Comparison of ENCODE assay signal across 1 cellular context in the genomic region with DNA sequence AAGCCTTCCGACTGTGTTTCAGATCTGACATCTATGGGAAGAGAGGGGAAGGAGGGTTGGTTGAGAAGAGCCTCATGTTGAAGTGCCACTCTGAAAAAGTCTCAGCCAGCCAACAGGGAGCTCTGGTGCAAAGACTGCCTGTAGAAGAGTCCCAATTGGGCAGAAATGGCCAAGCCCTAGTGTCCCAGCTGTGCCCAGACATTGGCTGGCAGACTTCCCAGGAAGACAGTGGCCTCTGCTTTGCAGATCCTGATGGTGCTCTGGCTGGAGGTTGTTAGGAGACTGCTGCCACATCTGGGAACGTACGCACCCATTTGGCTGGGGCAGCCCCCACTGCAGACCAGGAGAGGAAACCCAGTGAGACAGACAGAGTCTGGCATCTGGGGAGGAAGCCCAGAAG.
TF ChIP-seq lines count a peak whose summit lies in the region.

No MANE protein-coding gene starts in this region.

TF ChIP-seq in IMR-90, 13 proteins besides CTCF, POLR2A, EP300 and RAD21:
- TF ChIP-seq RCOR1 (IDR thresholded peaks at IDR 0.05; ENCODE audit: insufficient replicate concordance, low read length) (no peak), BHLHE40 (IDR thresholded peaks at IDR 0.05; ENCODE audit: low read depth, low read length) (no peak), CEBPB (IDR thresholded peaks at IDR 0.05; ENCODE audit: low read depth, low read length) (no peak), FOS (IDR thresholded peaks at IDR 0.05; ENCODE audit: low read depth, low read length) (no peak), MAZ (IDR thresholded peaks at IDR 0.05; ENCODE audit: borderline replicate concordance, low read depth, low read length) (no peak), NFE2L2 (IDR thresholded peaks at IDR 0.05; ENCODE audit: low read depth, low read length) (no peak), RFX5 (IDR thresholded peaks at IDR 0.05; ENCODE audit: low read depth, low read length) (no peak), MXI1 (IDR thresholded peaks at IDR 0.05; ENCODE audit: borderline replicate concordance, low read depth, low read length) (no peak), CHD1 (IDR thresholded peaks at IDR 0.05; ENCODE audit: low read depth, low read length) (no peak), USF2 (IDR thresholded peaks at IDR 0.05; ENCODE audit: low read depth, low read length) (no peak)
TF ChIP-seq in IMR-90: peak in this region for 0.
